Comparison of ENCODE assay signal across 9 cellular contexts in the genomic region with DNA sequence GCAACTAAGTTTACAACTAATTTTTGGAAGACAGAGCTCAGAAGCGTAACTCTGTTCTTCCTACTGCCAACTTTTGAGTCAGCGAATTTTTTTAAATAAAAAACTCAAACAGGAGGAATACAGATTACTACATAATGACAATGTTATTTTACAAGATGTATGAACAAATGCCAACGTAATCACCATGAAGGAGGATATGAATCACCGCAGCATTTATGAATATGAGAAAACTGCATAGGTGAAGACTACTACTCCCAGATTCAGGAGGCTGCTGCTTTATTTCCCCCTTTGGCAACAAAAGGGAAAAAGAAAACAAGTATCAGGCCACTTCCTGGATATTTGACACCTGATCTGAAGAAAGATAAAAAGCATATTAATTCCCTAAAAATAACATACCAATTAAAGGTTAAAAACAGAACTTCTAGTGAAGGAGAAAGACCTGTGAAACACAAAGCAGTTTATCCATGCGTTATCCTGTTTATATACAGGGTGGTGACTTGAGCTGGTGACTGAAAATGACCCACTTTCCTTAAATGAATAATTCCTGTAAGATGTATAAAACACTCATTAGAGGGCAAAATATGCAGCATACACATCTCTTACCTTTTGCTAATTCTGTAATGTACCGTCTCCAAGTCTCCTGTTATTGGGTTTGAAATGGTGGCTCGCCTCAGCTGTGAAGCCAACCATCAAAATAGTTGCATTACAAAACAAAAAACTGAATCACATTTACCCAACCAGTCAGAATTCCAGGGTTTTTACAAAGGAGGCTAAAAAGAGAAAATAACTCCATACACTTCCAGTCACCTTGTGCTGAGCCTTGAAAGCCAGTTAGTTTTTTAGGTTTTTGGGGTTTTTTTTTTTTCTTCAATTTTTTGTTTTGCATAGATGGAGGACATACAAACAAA. TPM values are rescaled to one million over a fixed set of nuclear protein-coding genes. Genes with fewer than 3 reads are reported as not detected.
DNase-seq lines count a peak whose midpoint lies in the region; ATAC-seq and TF ChIP-seq lines count a peak whose summit lies in the region.
"Had no signal": no experiment of that assay in that cellular context is flagged by ENCODE, and none has a peak within 500 bp of the region (broad histone marks: within the 10 kb centered on the region; RNA-seq: fewer than 3 reads in every experiment).

No MANE protein-coding gene starts in this region.

- H3K9me3 ChIP-seq in SJSA1 (replicated peaks) (no peaks in the 10 kb centered on the region), psoas muscle (no peaks in the 10 kb centered on the region)

- H3K4me3 ChIP-seq in SJSA1 = no peak overlapping the region
- no peak overlapping the region for H3K4me3 ChIP-seq in psoas muscle

- H3K4me1 ChIP-seq in SJSA1 (replicated peaks) (peaks cover 9% of the 10 kb centered on the region), psoas muscle (peaks cover 4% of the 10 kb centered on the region)

- 56 to 65% (median 64%) methylated on average over 7 of the region's 7 CpGs for WGBS in psoas muscle, 3 donors

- TF ChIP-seq CTCF in psoas muscle (IDR thresholded peaks at IDR 0.05) = no peak

- H3K27me3 ChIP-seq in SJSA1 (replicated peaks) (no peaks in the 10 kb centered on the region), psoas muscle (ENCODE audit: insufficient read depth in 3 of 3, low read length in 2 of 3) (no peaks in the 10 kb centered on the region)

- intact Hi-C loops in psoas muscle (cut with DNase I) = loop anchor here in 1 of 2 donors (10.0 kb wide), 1 partner anchor 680 kb away; no protein-coding TSS in a partner anchor

- peak overlapping the region; percentile 6; the same call in 1 of the 2 replicates for H3K27ac ChIP-seq in SJSA1
- H3K27ac ChIP-seq in psoas muscle = peak overlapping the region; percentile 42

- DNase-seq in ELR (ENCODE audit: low read depth) = peak; percentile 97
- DNase-seq in SJSA1 (ENCODE audit: low read depth in 1 of 2, low spot score in 2 of 2) = no peak
- DNase-seq in fibroblast of the conjunctiva (ENCODE audit: low read depth) = peak; percentile 69
- no peak for DNase-seq in psoas muscle
- DNase-seq in NCI-H1417 treated with DMSO at 0.1 percent for 48 hours (lab: John Stamatoyannopoulos, UW) = no peak
- no peak for DNase-seq in 8988T
- DNase-seq in activated T-cell treated with anti-CD3 and anti-CD28 coated beads for 4 hours = no peak
- no peak for DNase-seq in NCI-H82 (lab: John Stamatoyannopoulos, UW)
- DNase-seq: activated CD8-positive, alpha-beta T cell treated with anti-CD3 and anti-CD28 coated beads, Interleukin-2, amount 10 ng/mL, durations not matched to agents 7 days and 5 days had no signal

- peaks cover 9% of the 10 kb centered on the region; the same call in 1 of the 2 replicates for H3K36me3 ChIP-seq in SJSA1
- peaks cover 0 to 94% of the 10 kb centered on the region in 2 donors for H3K36me3 ChIP-seq in psoas muscle (ENCODE audit: insufficient read depth in 1 of 2, low read depth in 1 of 2)

- ATAC-seq in psoas muscle = peak in 1 of 4 donors; percentile 26
- ATAC-seq: activated CD8-positive, alpha-beta T cell treated with anti-CD3 and anti-CD28 coated beads, Interleukin-2, amount 10 ng/mL, durations not matched to agents 7 days and 5 days had no signal

RNA-seq across cellular contexts. Expression of gene P4HA1, which starts 52.0 kb away (rescaled TPM):
- 100 and 103 TPM in 2 replicates for total RNA-seq in SJSA1 (2014; rRNA removed; shearing (Covaris generic))
- 100 to 1,000 TPM in 2 of 4 donors, 10 to 100 TPM in 2; 38.1 to 205 (median 82.3) TPM for total RNA-seq in psoas muscle
- polyA plus RNA-seq in psoas muscle = 100 to 1,000 TPM in 1 of 3 donors, 10 to 100 TPM in 1, 1 to 10 TPM in 1; 6.2 to 262 (median 73.2) TPM

Comparison
In these comparisons a context has a peak if more than half of its experiments do, and no peak if none do; other contexts are left out.
1. DNase-seq: peak in ELR (single experiment) and fibroblast of the conjunctiva (single experiment); none in SJSA1 (0 of 2), psoas muscle (0 of 2), NCI-H1417 treated with DMSO at 0.1 percent for 48 hours (single experiment), 8988T (single experiment), activated T-cell treated with anti-CD3 and anti-CD28 coated beads for 4 hours (single experiment) and NCI-H82 (single experiment).